In genomic region chr19:16441661-16442071, GRCh38 we compare ENCODE assay signal across 1 cellular context.
A peak's percentile ranks its signal among the peaks of the same experiment; 100 is the strongest.
TF ChIP-seq lines count a peak whose summit lies in the region.

No MANE protein-coding gene starts in this region.

TF ChIP-seq in HepG2, 621 proteins besides CTCF, POLR2A, EP300 and RAD21:
- TF ChIP-seq ZNF569 (CRISPR knock-in tag; IDR thresholded peaks at IDR 0.05; ENCODE audit: borderline replicate concordance) (no peak), ZNF207 (IDR thresholded peaks at IDR 0.05; ENCODE audit: borderline replicate concordance) (no peak), TOPORS (CRISPR knock-in tag; IDR thresholded peaks at IDR 0.05) (no peak), XRCC5 (optimal IDR thresholded peaks at IDR 0.05; ENCODE audit: low read length) (peak; percentile 61), NR2F6 (IDR thresholded peaks at IDR 0.05) (no peak), NR2F6 (CRISPR knock-in tag; IDR thresholded peaks at IDR 0.05) (no peak), HDAC2 (CRISPR knock-in tag; IDR thresholded peaks at IDR 0.05) (no peak), PHF8 (CRISPR knock-in tag; IDR thresholded peaks at IDR 0.05) (no peak), ZBTB49 (CRISPR knock-in tag; IDR thresholded peaks at IDR 0.05; ENCODE audit: borderline replicate concordance) (no peak), GLMP (CRISPR knock-in tag; IDR thresholded peaks at IDR 0.05; ENCODE audit: borderline replicate concordance) (no peak), ARID3A (IDR thresholded peaks at IDR 0.05; ENCODE audit: low read depth, low read length) (no peak), HNRNPL (IDR thresholded peaks at IDR 0.05; ENCODE audit: low read depth, low read length) (no peak), ZBTB25 (CRISPR knock-in tag; IDR thresholded peaks at IDR 0.05) (no peak), ZNF639 (CRISPR knock-in tag; conservative IDR thresholded peaks at IDR 0.05) (no peak), DMTF1 (CRISPR knock-in tag; IDR thresholded peaks at IDR 0.05) (no peak), THAP7 (CRISPR knock-in tag; IDR thresholded peaks at IDR 0.05) (no peak), ZBTB38 (CRISPR knock-in tag; IDR thresholded peaks at IDR 0.05) (peak; percentile 53; the same call in 1 of the 2 replicates), FLYWCH1 (CRISPR knock-in tag; IDR thresholded peaks at IDR 0.05) (no peak), TAF1 (CRISPR knock-in tag; IDR thresholded peaks at IDR 0.05) (no peak), ZNF766 (CRISPR knock-in tag; IDR thresholded peaks at IDR 0.05; ENCODE audit: borderline replicate concordance) (no peak), SCMH1 (CRISPR knock-in tag; IDR thresholded peaks at IDR 0.05; ENCODE audit: borderline replicate concordance) (no peak), STAG1 (CRISPR knock-in tag; IDR thresholded peaks at IDR 0.05) (peak; percentile 72), HOXA5 (CRISPR knock-in tag; IDR thresholded peaks at IDR 0.05) (no peak), ZNF160 (CRISPR knock-in tag; IDR thresholded peaks at IDR 0.05) (no peak), HNF4A (CRISPR knock-in tag; IDR thresholded peaks at IDR 0.05) (no peak), MAFK (conservative IDR thresholded peaks at IDR 0.05 in 1 of 2, IDR thresholded peaks at IDR 0.05 in 1 of 2; ENCODE audit: low read length in 2 of 2) (no peak)
